ENCODE assay signal across 20 cellular contexts in the genomic region with DNA sequence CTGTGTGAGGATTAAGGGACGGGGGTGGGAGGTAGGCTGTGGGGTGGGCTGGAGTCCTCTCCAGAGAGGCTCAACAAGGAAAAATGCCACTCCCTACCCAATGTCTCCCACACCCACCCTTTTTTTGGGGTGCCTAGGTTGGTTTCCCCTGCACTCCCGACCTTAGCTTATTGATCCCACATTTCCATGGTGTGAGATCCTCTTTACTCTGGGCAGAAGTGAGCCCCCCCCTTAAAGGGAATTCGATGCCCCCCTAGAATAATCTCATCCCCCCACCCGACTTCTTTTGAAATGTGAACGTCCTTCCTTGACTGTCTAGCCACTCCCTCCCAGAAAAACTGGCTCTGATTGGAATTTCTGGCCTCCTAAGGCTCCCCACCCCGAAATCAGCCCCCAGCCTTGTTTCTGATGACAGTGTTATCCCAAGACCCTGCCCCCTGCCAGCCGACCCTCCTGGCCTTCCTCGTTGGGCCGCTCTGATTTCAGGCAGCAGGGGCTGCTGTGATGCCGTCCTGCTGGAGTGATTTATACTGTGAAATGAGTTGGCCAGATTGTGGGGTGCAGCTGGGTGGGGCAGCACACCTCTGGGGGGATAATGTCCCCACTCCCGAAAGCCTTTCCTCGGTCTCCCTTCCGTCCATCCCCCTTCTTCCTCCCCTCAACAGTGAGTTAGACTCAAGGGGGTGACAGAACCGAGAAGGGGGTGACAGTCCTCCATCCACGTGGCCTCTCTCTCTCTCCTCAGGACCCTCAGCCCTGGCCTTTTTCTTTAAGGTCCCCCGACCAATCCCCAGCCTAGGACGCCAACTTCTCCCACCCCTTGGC. TPM values are rescaled to one million over a fixed set of nuclear protein-coding genes. Genes with fewer than 3 reads are reported as not detected.
DNase-seq lines count a peak whose midpoint lies in the region; ATAC-seq, FAIRE-seq and TF ChIP-seq lines count a peak whose summit lies in the region.
"Had no signal": no experiment of that assay in that cellular context is flagged by ENCODE, and none has a peak within 500 bp of the region (broad histone marks: within the 10 kb centered on the region; RNA-seq: fewer than 3 reads in every experiment).

No MANE protein-coding gene starts in this region.

- no peak overlapping the region for H2AFZ ChIP-seq in H1 (ENCODE audit: low read length)

- no peak overlapping the region for H3K56ac ChIP-seq in H1 (replicated peaks; ENCODE audit: insufficient read length, low read depth, low read length)

- H3K23me2 ChIP-seq in H1 (ENCODE audit: low read depth, low read length), result peaks cover 16% of the 10 kb centered on the region

- H3K27me3 ChIP-seq in H1 (replicated peaks in 1 of 4; ENCODE audit: control insufficient read depth in 3 of 4, extremely low read depth in 1 of 4, insufficient read depth in 3 of 4, low read length in 3 of 4) (peaks cover 0 to 17% (median 13%) of the 10 kb centered on the region in 4 experiments; a peak in 4 of 7 replicates), body of pancreas (no peaks in the 10 kb centered on the region)

- H3K27ac ChIP-seq in H1 (ENCODE audit: low read depth, low read length), result no peak overlapping the region
- no peak overlapping the region for H3K27ac ChIP-seq in body of pancreas

- no peak overlapping the region for H3K9ac ChIP-seq in H1 (replicated peaks in 1 of 4; ENCODE audit: extremely low read depth in 1 of 4, low read depth in 3 of 4, low read length in 3 of 4)

- 70% methylated on average over 14 of the region's 17 CpGs; no CpG with 5 or more reads in 1 of the 2 experiments for WGBS in H1 (ENCODE audit: extremely low coverage in 1 of 2, insufficient coverage in 1 of 2, insufficient read length in 1 of 2, insufficient replicate concordance in 2 of 2, low coverage in 1 of 2, low lambda C conversion rate in 2 of 2, missing lambda C conversion rate in 1 of 2), 2 experiments
- WGBS in body of pancreas, 2 donors, result 27% methylated on average over 16 to 17 of the region's 17 CpGs

- CTCF ChIA-PET in H1 (lab: Charles Lee; ENCODE audit: partially characterized antibody), result interaction anchor here (1.0 to 32.9 kb wide), 8 partner anchors 12 to 40 kb away, joined by 3 to 760 read pairs (median 6); a partner anchor contains a TSS

- H2BK5ac ChIP-seq in H1 (ENCODE audit: low read depth, low read length), result no peak overlapping the region; the same call in 1 of the 2 replicates

- no peak overlapping the region for H2BK20ac ChIP-seq in H1 (ENCODE audit: low read length)

- no peaks in the 10 kb centered on the region for H3K36me3 ChIP-seq in H1 (ENCODE audit: control insufficient read depth in 2 of 4, insufficient read depth in 4 of 4, low read length in 3 of 4)
- H3K36me3 ChIP-seq in body of pancreas (replicated peaks in 1 of 2; ENCODE audit: insufficient read depth in 1 of 2, low read depth in 2 of 2), result no peaks in the 10 kb centered on the region
- H3K36me3 ChIP-seq: HAP-1, neutrophil had no signal

- peak overlapping the region; percentile 34 for H4K91ac ChIP-seq in H1 (replicated peaks; ENCODE audit: insufficient read length, low read length)

- no peaks in the 10 kb centered on the region for H4K20me1 ChIP-seq in H1 (replicated peaks in 1 of 2; ENCODE audit: control insufficient read depth in 1 of 2, insufficient read depth in 2 of 2, low read length in 2 of 2)

- H2BK120ac ChIP-seq in H1 (replicated peaks; ENCODE audit: low read depth, low read length), result no peak overlapping the region

- H3K4me3 ChIP-seq in H1 (ENCODE audit: extremely low read depth in 1 of 4, insufficient read depth in 2 of 4, low read depth in 3 of 4, low read length in 4 of 4) (no peak overlapping the region), body of pancreas (no peak overlapping the region)
- H3K4me3 ChIP-seq: HAP-1 had no signal

- intact Hi-C loops in body of pancreas (cut with DNase I), result no loop called here
- intact Hi-C loops in posterior cingulate gyrus (cut with DNase I), result no loop called here

- H2AK5ac ChIP-seq in H1 (ENCODE audit: low read depth, low read length), result no peak overlapping the region

- POLR2A ChIA-PET in H1 (lab: Charles Lee; ENCODE audit: partially characterized antibody), result interaction anchor here (0.7 to 2.5 kb wide), 5 partner anchors 12 to 1640 kb away, joined by 3 to 10 read pairs (median 5); a partner anchor contains a TSS

- no peak overlapping the region for H2BK12ac ChIP-seq in H1 (ENCODE audit: low read depth, low read length)

- H3K9me3 ChIP-seq in H1 (ENCODE audit: insufficient read depth in 2 of 2, low read depth in 1 of 2, low read length in 1 of 2) (no peaks in the 10 kb centered on the region), body of pancreas (no peaks in the 10 kb centered on the region)
- H3K9me3 ChIP-seq: HAP-1, neutrophil had no signal

- no peak overlapping the region for H3K23ac ChIP-seq in H1 (ENCODE audit: insufficient read length)

- no peaks in the 10 kb centered on the region for H3K79me2 ChIP-seq in H1 (ENCODE audit: control insufficient read depth in 1 of 2, insufficient read depth in 2 of 2, low read length in 2 of 2)

- H3K79me1 ChIP-seq in H1 (ENCODE audit: low read depth, low read length), result no peaks in the 10 kb centered on the region

- no peak for FAIRE-seq in H1 (lab: Jason Lieb, UNC)
- FAIRE-seq: bronchial epithelial cell, D721Med, RCC 7860 had no signal

- H3K14ac ChIP-seq in H1 (ENCODE audit: insufficient read length), result no peak overlapping the region

- no peak for TF ChIP-seq EP300 in H1 (IDR thresholded peaks at IDR 0.05; ENCODE audit: borderline replicate concordance in 1 of 2, low read depth in 2 of 2, low read length in 2 of 2)

- H3K4me1 ChIP-seq in H1 (replicated peaks in 1 of 4; ENCODE audit: control insufficient read depth in 3 of 4, insufficient read depth in 4 of 4, low read length in 3 of 4) (peaks cover 5 to 14% (median 12%) of the 10 kb centered on the region in 4 experiments), body of pancreas (peaks cover 19% of the 10 kb centered on the region)

- ATAC-seq in omental fat pad (ENCODE audit: low FRiP score), result peak; percentile 2
- no peak for ATAC-seq in body of pancreas
- no peak for ATAC-seq in GM19324 (IDR thresholded peaks at IDR 0.05; ENCODE audit: low FRiP score, unreplicated experiment)
- ATAC-seq: T-cell had no signal

- no peak overlapping the region for H4K5ac ChIP-seq in H1 (ENCODE audit: insufficient read length, low read depth, low read length)

- no peak overlapping the region for H3K4ac ChIP-seq in H1 (replicated peaks; ENCODE audit: insufficient read length, low read depth, low read length)

- no peak overlapping the region; the same call in 1 of the 2 replicates for H4K8ac ChIP-seq in H1 (ENCODE audit: extremely low read depth, insufficient read depth, low read length)

- no peak overlapping the region for H2BK15ac ChIP-seq in H1 (ENCODE audit: low read length)

- H3K18ac ChIP-seq in H1 (ENCODE audit: extremely low read depth, low read length), result no peak overlapping the region

- TF ChIP-seq POLR2A in H1 (IDR thresholded peaks at IDR 0.05; ENCODE audit: control extremely low read depth in 1 of 2, low read depth in 2 of 2, low read length in 2 of 2), result no peak; a peak in 1 of 3 replicates
- no peak for TF ChIP-seq POLR2A in body of pancreas (IDR thresholded peaks at IDR 0.05)

- peak overlapping the region; percentile 52 to 62; a peak in 3 of 4 replicates for H3K4me2 ChIP-seq in H1 (ENCODE audit: insufficient read depth in 1 of 2, low read depth in 2 of 2, low read length in 2 of 2)

- no peak for TF ChIP-seq RAD21 in H1 (IDR thresholded peaks at IDR 0.05 in 1 of 2, conservative IDR thresholded peaks at IDR 0.05 in 1 of 2; ENCODE audit: low read depth in 2 of 2, low read length in 2 of 2)

- TF ChIP-seq CTCF in H1 (IDR thresholded peaks at IDR 0.05; ENCODE audit: control extremely low read depth in 1 of 3, insufficient read depth in 1 of 3, low read depth in 1 of 3, low read length in 3 of 3), result no peak
- no peak for TF ChIP-seq CTCF in omental fat pad (IDR thresholded peaks at IDR 0.05)
- no peak for TF ChIP-seq CTCF in body of pancreas (IDR thresholded peaks at IDR 0.05)

- peak; percentile 54 for DNase-seq in activated CD4-positive, alpha-beta T cell treated with anti-CD3 and anti-CD28 coated beads, Interleukin-2, amount 50 U/mL, for 1 hour
- no peak for DNase-seq in activated CD4-positive, alpha-beta T cell treated with anti-CD3 and anti-CD28 coated beads, Interleukin-2, amount 50 U/mL, for 4 hours
- DNase-seq in M059J (ENCODE audit: low read depth), result peak; percentile 46
- no peak for DNase-seq in H1 (ENCODE audit: low read depth in 1 of 2, low spot score in 2 of 2)
- DNase-seq in omental fat pad (ENCODE audit: low spot score), result no peak
- no peak for DNase-seq in body of pancreas
- no peak for DNase-seq in posterior cingulate gyrus
- DNase-seq: ACHN; activated CD4-positive, alpha-beta T cell treated with anti-CD3 and anti-CD28 coated beads for 48 hours; hippocampal formation; Kasumi-1; NCI-H187 treated with DMSO at 0.1 percent for 48 hours; NCI-H526 treated with DMSO at 0.1 percent for 48 hours had no signal

RNA-seq across cellular contexts. Expression of a gene that starts 5.8 kb away (rescaled TPM):
- 4.3 and 5.5 TPM in 2 replicates for total RNA-seq in M059J (2014; rRNA removed; shearing (Covaris generic))
- 1.3 and 2.7 TPM in 2 replicates for total RNA-seq in H1 (2021; fragmentation: NEBNext Ultra II Directional; extraction: Animal tissue kit (Norgen Biotek cat#: 25700))
- polyA plus RNA-seq in H1 (2011; rRNA removed), result 0.44 and 1.2 TPM in 2 replicates
- 0.32 TPM for polyA plus RNA-seq in H1 (2011; cell fraction: cytosol; rRNA removed)
- polyA plus RNA-seq in H1 (2011; cell fraction: nucleus; rRNA removed), result 5.2 TPM
- 1.1 to 4.3 TPM (median 2.6 TPM) in 4 replicates for polyA plus RNA-seq in H1 (2012, experiment 1 of 2)
- polyA plus RNA-seq in H1 (2012, experiment 2 of 2), result 2.4 TPM
- 0.85 TPM for polyA plus RNA-seq in H1 (2013, experiment 1 of 2)
- polyA plus RNA-seq in H1 (2013, experiment 2 of 2), result 0.79 TPM
- 2.8 and 6.9 TPM in 2 replicates for polyA minus RNA-seq in H1 (2011; rRNA and poly(A)+ RNA removed)
- polyA minus RNA-seq in H1 (2011; cell fraction: cytosol; rRNA and poly(A)+ RNA removed), result 1.5 TPM
- 39.4 TPM for polyA minus RNA-seq in H1 (2011; cell fraction: nucleus; rRNA and poly(A)+ RNA removed)
- 100 to 1,000 TPM; 306 to 713 (median 395) TPM for total RNA-seq in omental fat pad
- 10 to 100 TPM in 1 of 2 donors, 1 to 10 TPM in 1; 4.2 to 84.7 TPM for total RNA-seq in body of pancreas

RNA-seq across cellular contexts. Expression of a gene that starts 23.3 kb away (rescaled TPM):
- 3.5 and 4.2 TPM in 2 replicates for total RNA-seq in M059J (2014; rRNA removed; shearing (Covaris generic))
- total RNA-seq in H1 (2021; fragmentation: NEBNext Ultra II Directional; extraction: Animal tissue kit (Norgen Biotek cat#: 25700)), result 21.1 and 21.6 TPM in 2 replicates
- 21.0 and 33.5 TPM in 2 replicates for polyA plus RNA-seq in H1 (2011; rRNA removed)
- 19.9 TPM for polyA plus RNA-seq in H1 (2011; cell fraction: cytosol; rRNA removed)
- polyA plus RNA-seq in H1 (2011; cell fraction: nucleus; rRNA removed), result 19.7 TPM
- polyA plus RNA-seq in H1 (2012, experiment 1 of 2), result 19.1 to 26.5 TPM (median 23.9 TPM) in 4 replicates
- polyA plus RNA-seq in H1 (2012, experiment 2 of 2), result 24.8 TPM
- polyA plus RNA-seq in H1 (2013, experiment 1 of 2), result 32.6 TPM
- polyA plus RNA-seq in H1 (2013, experiment 2 of 2), result 36.9 TPM
- polyA minus RNA-seq in H1 (2011; rRNA and poly(A)+ RNA removed), result 9.5 and 14.4 TPM in 2 replicates
- polyA minus RNA-seq in H1 (2011; cell fraction: cytosol; rRNA and poly(A)+ RNA removed), result 8.3 TPM
- polyA minus RNA-seq in H1 (2011; cell fraction: nucleus; rRNA and poly(A)+ RNA removed), result 9.9 TPM
- total RNA-seq in omental fat pad, result 1 to 10 TPM; 3.8 to 9.4 (median 7.0) TPM
- total RNA-seq in body of pancreas, result 1 to 10 TPM; 2.9 to 5.6 TPM

RNA-seq across cellular contexts. Expression of a gene that starts 24.7 kb away (rescaled TPM):
- total RNA-seq in M059J (2014; rRNA removed; shearing (Covaris generic)), result 0.64 TPM in 1 of 2 replicates, not detected in the other
- total RNA-seq in H1 (2021; fragmentation: NEBNext Ultra II Directional; extraction: Animal tissue kit (Norgen Biotek cat#: 25700)), result 11.0 and 12.2 TPM in 2 replicates
- polyA plus RNA-seq in H1 (2011; rRNA removed), result 14.4 and 17.5 TPM in 2 replicates
- polyA plus RNA-seq in H1 (2011; cell fraction: cytosol; rRNA removed), result 20.7 TPM
- polyA plus RNA-seq in H1 (2011; cell fraction: nucleus; rRNA removed), result 17.1 TPM
- polyA plus RNA-seq in H1 (2012, experiment 1 of 2), result 12.0 to 16.7 TPM (median 14.4 TPM) in 4 replicates
- polyA plus RNA-seq in H1 (2012, experiment 2 of 2), result 13.0 TPM
- 35.8 TPM for polyA plus RNA-seq in H1 (2013, experiment 1 of 2)
- 34.9 TPM for polyA plus RNA-seq in H1 (2013, experiment 2 of 2)
- 2.3 and 4.2 TPM in 2 replicates for polyA minus RNA-seq in H1 (2011; rRNA and poly(A)+ RNA removed)
- 4.3 TPM for polyA minus RNA-seq in H1 (2011; cell fraction: cytosol; rRNA and poly(A)+ RNA removed)
- polyA minus RNA-seq in H1 (2011; cell fraction: nucleus; rRNA and poly(A)+ RNA removed), result 5.6 TPM
- total RNA-seq in omental fat pad (1 to 10 TPM; 1.9 to 3.8 (median 2.9) TPM), body of pancreas (not detected)

RNA-seq across cellular contexts. Expression of a gene that starts 33.7 kb away (rescaled TPM):
- total RNA-seq in M059J (2014; rRNA removed; shearing (Covaris generic)), result 91.6 and 97.7 TPM in 2 replicates
- total RNA-seq in H1 (2021; fragmentation: NEBNext Ultra II Directional; extraction: Animal tissue kit (Norgen Biotek cat#: 25700)), result 135 and 138 TPM in 2 replicates
- 89.7 and 163 TPM in 2 replicates for polyA plus RNA-seq in H1 (2011; rRNA removed)
- polyA plus RNA-seq in H1 (2011; cell fraction: cytosol; rRNA removed), result 92.0 TPM
- polyA plus RNA-seq in H1 (2011; cell fraction: nucleus; rRNA removed), result 116 TPM
- polyA plus RNA-seq in H1 (2012, experiment 1 of 2), result 79.3 to 101 TPM (median 84.8 TPM) in 4 replicates
- polyA plus RNA-seq in H1 (2012, experiment 2 of 2), result 110 TPM
- polyA plus RNA-seq in H1 (2013, experiment 1 of 2), result 108 TPM
- polyA plus RNA-seq in H1 (2013, experiment 2 of 2), result 104 TPM
- polyA minus RNA-seq in H1 (2011; rRNA and poly(A)+ RNA removed), result 46.1 and 52.4 TPM in 2 replicates
- polyA minus RNA-seq in H1 (2011; cell fraction: cytosol; rRNA and poly(A)+ RNA removed), result 83.1 TPM
- polyA minus RNA-seq in H1 (2011; cell fraction: nucleus; rRNA and poly(A)+ RNA removed), result 102 TPM
- total RNA-seq in omental fat pad, result 100 to 1,000 TPM in 1 of 4 donors, 10 to 100 TPM in 3; 47.0 to 132 (median 68.7) TPM
- 10 to 100 TPM; 27.0 to 29.7 TPM for total RNA-seq in body of pancreas

RNA-seq across cellular contexts. Expression of a gene that starts 49.9 kb away (rescaled TPM):
- total RNA-seq in M059J (2014; rRNA removed; shearing (Covaris generic)), result 78.1 and 87.7 TPM in 2 replicates
- total RNA-seq in H1 (2021; fragmentation: NEBNext Ultra II Directional; extraction: Animal tissue kit (Norgen Biotek cat#: 25700)), result 44.7 and 46.4 TPM in 2 replicates
- 94.2 and 112 TPM in 2 replicates for polyA plus RNA-seq in H1 (2011; rRNA removed)
- 73.6 TPM for polyA plus RNA-seq in H1 (2011; cell fraction: cytosol; rRNA removed)
- polyA plus RNA-seq in H1 (2011; cell fraction: nucleus; rRNA removed), result 104 TPM
- 44.6 to 60.9 TPM (median 54.2 TPM) in 4 replicates for polyA plus RNA-seq in H1 (2012, experiment 1 of 2)
- polyA plus RNA-seq in H1 (2012, experiment 2 of 2), result 246 TPM
- polyA plus RNA-seq in H1 (2013, experiment 1 of 2), result 51.0 TPM
- 52.4 TPM for polyA plus RNA-seq in H1 (2013, experiment 2 of 2)
- 32.3 and 35.8 TPM in 2 replicates for polyA minus RNA-seq in H1 (2011; rRNA and poly(A)+ RNA removed)
- 33.8 TPM for polyA minus RNA-seq in H1 (2011; cell fraction: cytosol; rRNA and poly(A)+ RNA removed)
- polyA minus RNA-seq in H1 (2011; cell fraction: nucleus; rRNA and poly(A)+ RNA removed), result 31.2 TPM
- total RNA-seq in omental fat pad, result 10 to 100 TPM; 63.7 to 93.8 (median 76.5) TPM
- 10 to 100 TPM; 91.3 to 97.9 TPM for total RNA-seq in body of pancreas

Comparison
In these comparisons a context has a peak if more than half of its experiments do, and no peak if none do; other contexts are left out.
1. DNase-seq: peak in activated CD4-positive, alpha-beta T cell treated with anti-CD3 and anti-CD28 coated beads, Interleukin-2, amount 50 U/mL, for 1 hour (single experiment) and M059J (single experiment); none in activated CD4-positive, alpha-beta T cell treated with anti-CD3 and anti-CD28 coated beads, Interleukin-2, amount 50 U/mL, for 4 hours (0 of 2), H1 (0 of 2), omental fat pad (single experiment), body of pancreas (0 of 4) and posterior cingulate gyrus (0 of 10).